15 cellular contexts compared by ENCODE assay signal in the genomic region with DNA sequence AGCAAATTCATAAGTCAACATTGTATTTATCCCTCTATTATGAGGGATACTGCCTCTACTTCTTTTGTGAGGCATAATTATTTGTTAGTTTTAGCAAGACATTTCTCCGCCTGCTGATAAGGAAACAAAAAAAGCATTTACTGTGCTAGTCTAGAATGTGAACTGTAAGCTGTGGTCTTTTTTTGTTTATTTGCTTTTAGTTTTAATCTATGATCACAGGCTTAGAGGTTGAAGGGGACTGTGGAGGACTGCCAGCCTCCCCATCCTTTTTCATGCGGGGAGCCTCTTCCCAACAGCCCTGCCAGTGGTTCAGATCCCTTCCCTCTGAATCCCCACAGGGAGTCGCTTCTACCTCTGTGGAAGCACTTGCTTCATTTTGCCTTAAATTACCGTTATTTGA.
"Had no signal": no experiment of that assay in that cellular context is flagged by ENCODE, and none has a peak within 500 bp of the region (broad histone marks: within the 10 kb centered on the region; RNA-seq: fewer than 3 reads in every experiment).

No MANE protein-coding gene starts in this region.

- H3K27me3 ChIP-seq: gastroesophageal sphincter, left lung had no signal

- H3K27me3 Mint-ChIP-seq: type B pancreatic cell had no signal

- H3K9me3 Mint-ChIP-seq: activated naive CD8-positive, alpha-beta T cell treated with anti-CD3 and anti-CD28 coated beads, Interleukin-2, amount 50 U/mL, for 24 hours; activated T-helper 1 cell treated with anti-CD3 and anti-CD28 coated beads, Interleukin-12 subunit alpha, Interleukin-12 subunit beta, Interleukin-2, Interleukin-4 antibody, amounts not matched to agents 30 ng/mL and 10 ng/mL and 1 ng/mL, durations not matched to agents 14 hours and 24 hours and 36 hours; type B pancreatic cell had no signal

- H3K9me3 ChIP-seq: gastroesophageal sphincter, left lung, psoas muscle had no signal

- H3K4me3 ChIP-seq: gastroesophageal sphincter, left lung, psoas muscle had no signal

- H3K27ac Mint-ChIP-seq: activated naive CD8-positive, alpha-beta T cell treated with anti-CD3 and anti-CD28 coated beads, Interleukin-2, amount 50 U/mL, for 24 hours; activated T-helper 1 cell treated with anti-CD3 and anti-CD28 coated beads, Interleukin-12 subunit alpha, Interleukin-12 subunit beta, Interleukin-2, Interleukin-4 antibody, amounts not matched to agents 30 ng/mL and 10 ng/mL and 1 ng/mL, durations not matched to agents 14 hours and 24 hours and 36 hours; type B pancreatic cell had no signal

- ATAC-seq: activated naive CD8-positive, alpha-beta T cell treated with anti-CD3 and anti-CD28 coated beads, Interleukin-2, amount 50 U/mL, for 24 hours; gastroesophageal sphincter; left lung; psoas muscle; sciatic nerve had no signal

- H3K27ac ChIP-seq: gastroesophageal sphincter, left lung, psoas muscle had no signal

- DNase-seq: activated CD4-positive, alpha-beta T cell treated with anti-CD3 and anti-CD28 coated beads for 4 hours; activated naive CD4-positive, alpha-beta T cell; activated naive CD8-positive, alpha-beta T cell treated with anti-CD3 and anti-CD28 coated beads, Interleukin-2, amount 50 U/mL, for 24 hours; cortex of kidney; effector CD8-positive, alpha-beta T cell; left lung; mesendoderm; psoas muscle; stimulated activated CD4-positive, alpha-beta T cell treated with anti-CD3 and anti-CD28 coated beads, Interleukin-2, amount 100 ng/mL, for 24 hours; stimulated activated naive CD4-positive, alpha-beta T cell; substantia nigra had no signal

- H3K4me1 Mint-ChIP-seq: activated naive CD8-positive, alpha-beta T cell treated with anti-CD3 and anti-CD28 coated beads, Interleukin-2, amount 50 U/mL, for 24 hours had no signal

- H3K4me3 Mint-ChIP-seq: activated naive CD8-positive, alpha-beta T cell treated with anti-CD3 and anti-CD28 coated beads, Interleukin-2, amount 50 U/mL, for 24 hours; activated T-helper 1 cell treated with anti-CD3 and anti-CD28 coated beads, Interleukin-12 subunit alpha, Interleukin-12 subunit beta, Interleukin-2, Interleukin-4 antibody, amounts not matched to agents 30 ng/mL and 10 ng/mL and 1 ng/mL, durations not matched to agents 14 hours and 24 hours and 36 hours; type B pancreatic cell had no signal

- H3K36me3 ChIP-seq: left lung had no signal

- H3K4me1 ChIP-seq: gastroesophageal sphincter, left lung, psoas muscle had no signal

- H3K36me3 Mint-ChIP-seq: type B pancreatic cell had no signal
